In the genomic region with DNA sequence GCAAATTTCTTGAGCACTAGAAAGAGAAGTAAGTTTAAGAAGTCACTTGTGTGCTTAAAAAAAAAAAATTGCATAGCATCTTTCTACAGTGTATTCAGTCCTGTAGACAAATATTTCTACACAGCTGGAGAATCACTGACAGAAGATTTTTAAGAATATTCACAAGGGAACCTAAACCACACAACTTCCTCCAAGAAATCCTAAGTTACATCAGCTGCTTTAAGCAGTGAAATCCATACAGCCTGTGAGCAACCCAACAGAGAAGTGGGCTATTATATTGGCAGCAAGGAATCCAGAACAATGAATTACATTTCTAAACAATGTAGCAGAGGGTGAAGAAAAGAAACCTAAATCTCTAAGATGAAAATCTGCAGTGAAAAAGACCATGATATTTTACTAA, we compare ENCODE assay signal across 11 cellular contexts. TPM values are rescaled to one million over a fixed set of nuclear protein-coding genes. Genes with fewer than 3 reads are reported as not detected.
DNase-seq lines count a peak whose midpoint lies in the region; ATAC-seq, FAIRE-seq and TF ChIP-seq lines count a peak whose summit lies in the region.
"Had no signal": no experiment of that assay in that cellular context is flagged by ENCODE, and none has a peak within 500 bp of the region (broad histone marks: within the 10 kb centered on the region; RNA-seq: fewer than 3 reads in every experiment).

No MANE protein-coding gene starts in this region.

- no peak overlapping the region for H2AFZ ChIP-seq in HepG2 (ENCODE audit: low read length)

- FAIRE-seq in HepG2 (lab: Jason Lieb, UNC) = no peak

- H3K27ac ChIP-seq in right atrium auricular region = peak overlapping the region; percentile 72
- H3K27ac ChIP-seq in cingulate gyrus (ENCODE audit: low read depth, low read length) = peak overlapping the region; percentile 95
- H3K27ac ChIP-seq in CD8-positive, alpha-beta memory T cell (ENCODE audit: low read depth, low read length) = no peak overlapping the region
- no peak overlapping the region for H3K27ac ChIP-seq in HepG2 (ENCODE audit: extremely low read length, insufficient read depth, low read length)
- H3K27ac ChIP-seq: ovary had no signal

- H3K36me3 ChIP-seq in right atrium auricular region = no peaks in the 10 kb centered on the region
- H3K36me3 ChIP-seq in CD8-positive, alpha-beta memory T cell (ENCODE audit: insufficient read depth, low read length) = no peaks in the 10 kb centered on the region
- no peaks in the 10 kb centered on the region for H3K36me3 ChIP-seq in HepG2 (replicated peaks in 1 of 2; ENCODE audit: control insufficient read depth in 1 of 2, insufficient read depth in 2 of 2, low read length in 2 of 2)
- H3K36me3 ChIP-seq: ovary had no signal

- no peak for TF ChIP-seq RAD21 in HepG2 (CRISPR knock-in tag; IDR thresholded peaks at IDR 0.05)

- POLR2A ChIA-PET in CD8-positive, alpha-beta memory T cell (lab: Charles Lee) = no interaction called here
- POLR2A ChIA-PET in HepG2 (lab: Yijun Ruan, JAX) = no interaction called here

- H4K20me1 ChIP-seq in HepG2 (ENCODE audit: insufficient read depth, low read length) = no peaks in the 10 kb centered on the region

- H3K27me3 ChIP-seq in right atrium auricular region (no peaks in the 10 kb centered on the region), HepG2 (ENCODE audit: control insufficient read depth in 1 of 2, insufficient read depth in 2 of 2, low read length in 2 of 2) (peaks cover 0 to 1% of the 10 kb centered on the region in 2 experiments; a peak in 2 of 5 replicates)
- H3K27me3 ChIP-seq in CD8-positive, alpha-beta memory T cell (ENCODE audit: insufficient read depth, low read length, poor library complexity, severe bottlenecking) = no peaks in the 10 kb centered on the region
- H3K27me3 ChIP-seq: ovary had no signal

- in situ Hi-C loops in HepG2 (cut with HindIII; ENCODE audit: extremely low pct_ligation_motif_present, low pct_unique_long_range_greater_than_20kb) = no loop called here

- no peaks in the 10 kb centered on the region for H3K9me3 ChIP-seq in right atrium auricular region
- H3K9me3 ChIP-seq in CD8-positive, alpha-beta memory T cell (ENCODE audit: low read length) = no peaks in the 10 kb centered on the region
- no peaks in the 10 kb centered on the region for H3K9me3 ChIP-seq in HepG2 (ENCODE audit: low read length)
- H3K9me3 ChIP-seq: ovary had no signal

- H3K4me2 ChIP-seq in HepG2 (ENCODE audit: low read depth, low read length) = no peak overlapping the region

- peak overlapping the region in 3 of 8 donors; percentile 34 to 47 (median 44) for H3K27ac Mint-ChIP-seq in CD8-positive, alpha-beta memory T cell
- H3K27ac Mint-ChIP-seq: activated CD8-positive, alpha-beta T cell treated with anti-CD3 and anti-CD28 coated beads, Interleukin-2, amount 10 ng/mL, durations not matched to agents 7 days and 5 days had no signal

- H3K4me1 Mint-ChIP-seq in CD8-positive, alpha-beta memory T cell = peaks cover 47 to 83% (median 49%) of the 10 kb centered on the region in 3 donors

- CTCF ChIA-PET in CD8-positive, alpha-beta memory T cell (lab: Charles Lee) = interaction anchor here (1.3 to 1.5 kb wide), 3 partner anchors 12 to 58 kb away, joined by 3 to 4 read pairs (median 3); no protein-coding TSS in a partner anchor
- CTCF ChIA-PET in HepG2 (lab: Yijun Ruan, JAX; ENCODE audit: low intra/inter-chr PET ratio, low total read pairs) = no interaction called here

- no peak for ATAC-seq in Right ventricle myocardium superior (ENCODE audit: poor library complexity)
- no peak for ATAC-seq in HG03025 (IDR thresholded peaks at IDR 0.05; ENCODE audit: low FRiP score, unreplicated experiment)
- ATAC-seq in HepG2 = no peak
- ATAC-seq in HG02970 (IDR thresholded peaks at IDR 0.05; ENCODE audit: low FRiP score, unreplicated experiment) = no peak
- ATAC-seq: activated CD8-positive, alpha-beta T cell treated with anti-CD3 and anti-CD28 coated beads, Interleukin-2, amount 10 ng/mL, durations not matched to agents 7 days and 5 days had no signal

- TF ChIP-seq CTCF in right atrium auricular region (IDR thresholded peaks at IDR 0.05) (no peak), HepG2 (CRISPR knock-in tag; IDR thresholded peaks at IDR 0.05) (no peak)

- H3K27me3 Mint-ChIP-seq in CD8-positive, alpha-beta memory T cell = no peaks in the 10 kb centered on the region
- H3K27me3 Mint-ChIP-seq: CD4-positive, CD25-positive, alpha-beta regulatory T cell had no signal

- TF ChIP-seq POLR2A in HepG2 (IDR thresholded peaks at IDR 0.05; ENCODE audit: insufficient read depth in 1 of 2, low read depth in 2 of 2, low read length in 2 of 2) = no peak

- DNase-seq in right atrium auricular region (ENCODE audit: low spot score) = no peak
- DNase-seq in Right ventricle myocardium superior = no peak
- DNase-seq in myocyte (ENCODE audit: low read depth) = peak; percentile 45
- DNase-seq in CD8-positive, alpha-beta memory T cell = no peak
- no peak for DNase-seq in HepG2 (ENCODE audit: low spot score)
- DNase-seq: activated CD8-positive, alpha-beta T cell treated with anti-CD3 and anti-CD28 coated beads, Interleukin-2, amount 10 ng/mL, durations not matched to agents 7 days and 5 days; CD4-positive, CD25-positive, alpha-beta regulatory T cell; ovary had no signal

- H3K9ac ChIP-seq in HepG2 (ENCODE audit: insufficient read depth, low read depth, low read length) = no peak overlapping the region

- H3K4me3 Mint-ChIP-seq in CD8-positive, alpha-beta memory T cell = no peak overlapping the region
- H3K4me3 Mint-ChIP-seq: activated CD8-positive, alpha-beta T cell treated with anti-CD3 and anti-CD28 coated beads, Interleukin-2, amount 10 ng/mL, durations not matched to agents 7 days and 5 days; CD4-positive, CD25-positive, alpha-beta regulatory T cell had no signal

- peaks cover 3 to 44% of the 10 kb centered on the region in 2 donors for H3K4me1 ChIP-seq in right atrium auricular region
- peaks cover 63% of the 10 kb centered on the region for H3K4me1 ChIP-seq in CD8-positive, alpha-beta memory T cell (ENCODE audit: insufficient read depth, low read length)
- peaks cover 10% of the 10 kb centered on the region; the same call in 1 of the 2 replicates for H3K4me1 ChIP-seq in HepG2 (ENCODE audit: insufficient read depth, low read length)

- TF ChIP-seq EP300 in HepG2 (IDR thresholded peaks at IDR 0.05; ENCODE audit: low read depth in 2 of 2, low read length in 2 of 2) (no peak), HepG2 (CRISPR knock-in tag; IDR thresholded peaks at IDR 0.05; ENCODE audit: borderline replicate concordance) (no peak)

- H3K79me2 ChIP-seq in HepG2 (ENCODE audit: insufficient read depth, low read length) = no peaks in the 10 kb centered on the region

- H3K4me3 ChIP-seq in right atrium auricular region (peak overlapping the region; percentile 35 to 53), HepG2 (replicated peaks in 1 of 3; ENCODE audit: insufficient read depth in 1 of 3, low read depth in 2 of 3, low read length in 3 of 3) (no peak overlapping the region)
- H3K4me3 ChIP-seq in CD8-positive, alpha-beta memory T cell (ENCODE audit: low read length) = no peak overlapping the region
- H3K4me3 ChIP-seq: ovary had no signal

- BruUV-seq in HepG2 (replicated peaks; lab: Mats Ljungman, UMichigan) = no TSS peak

- intact Hi-C loops in Right ventricle myocardium superior (cut with DNase I) = loop anchor here (10.0 kb wide), 1 partner anchor 48 kb away; no protein-coding TSS in a partner anchor
- intact Hi-C loops in HepG2 (cut with micrococcal nuclease; ENCODE audit: unreplicated experiment) = no loop called here

- H3K9me3 Mint-ChIP-seq in CD8-positive, alpha-beta memory T cell = no peaks in the 10 kb centered on the region

- peaks cover 0 to 2% (median 1%) of the 10 kb centered on the region in 3 donors for H3K36me3 Mint-ChIP-seq in CD8-positive, alpha-beta memory T cell
- H3K36me3 Mint-ChIP-seq: CD4-positive, CD25-positive, alpha-beta regulatory T cell had no signal

TF ChIP-seq in HepG2, 621 proteins besides CTCF, POLR2A, EP300 and RAD21 (continues in another document):
- TF ChIP-seq MED13 (CRISPR knock-in tag; IDR thresholded peaks at IDR 0.05) (no peak), TCF12 (IDR thresholded peaks at IDR 0.05) (no peak), TCF12 (CRISPR knock-in tag; IDR thresholded peaks at IDR 0.05) (no peak), ZNF747 (CRISPR knock-in tag; IDR thresholded peaks at IDR 0.05; ENCODE audit: borderline replicate concordance) (no peak), KLF13 (CRISPR knock-in tag; IDR thresholded peaks at IDR 0.05) (no peak)

RNA-seq across cellular contexts. Expression of gene DOCK9, which starts 1.5 kb away (rescaled TPM):
- total RNA-seq in right atrium auricular region = 10 to 100 TPM; 79.6 to 80.5 TPM
- 28.3 TPM for total RNA-seq in Right ventricle myocardium superior
- 89.1 and 138 TPM in 2 replicates for total RNA-seq in myocyte
- 44.4 TPM for polyA plus RNA-seq in myocyte (2012)
- 10 to 100 TPM; 35.4 to 38.9 TPM for total RNA-seq in CD8-positive, alpha-beta memory T cell
- 23.9 TPM for polyA plus RNA-seq in CD8-positive, alpha-beta memory T cell
- 0.97 and 2.0 TPM in 2 replicates for total RNA-seq in HepG2 (2016; rRNA removed; fragmentation: Illumina TruSeq; extraction: Trizol)
- total RNA-seq in HepG2 (2016; cell fraction: cytosol; rRNA removed; fragmentation: Illumina TruSeq; extraction: Trizol; ENCODE audit: low read depth) = 0.10 and 0.62 TPM in 2 replicates
- 1.1 and 1.3 TPM in 2 replicates for total RNA-seq in HepG2 (2016; cell fraction: insoluble cytoplasmic fraction; rRNA removed; fragmentation: Illumina TruSeq; extraction: Trizol)
- total RNA-seq in HepG2 (2016; cell fraction: membrane; rRNA removed; fragmentation: Illumina TruSeq; extraction: Trizol) = 0.31 and 0.65 TPM in 2 replicates
- total RNA-seq in HepG2 (2016; cell fraction: nucleus; rRNA removed; fragmentation: Illumina TruSeq; extraction: Trizol) = 1.1 and 1.3 TPM in 2 replicates
- 0.44 and 1.8 TPM in 2 replicates for polyA plus RNA-seq in HepG2 (2011; rRNA removed)
- 0.90 and 0.91 TPM in 2 replicates for polyA plus RNA-seq in HepG2 (2011; cell fraction: cytosol; rRNA removed)
- polyA plus RNA-seq in HepG2 (2011; cell fraction: nucleus; rRNA removed) = 1.1 and 1.4 TPM in 2 replicates
- polyA plus RNA-seq in HepG2 (2012) = 1.4 and 2.1 TPM in 2 replicates
- 0.03 and 0.12 TPM in 2 replicates for polyA plus RNA-seq in HepG2 (2016; cell fraction: cytosol; fragmentation: Illumina TruSeq; extraction: Trizol; ENCODE audit: low read depth)
- 0.71 and 1.6 TPM in 2 replicates for polyA plus RNA-seq in HepG2 (2016; cell fraction: insoluble cytoplasmic fraction; fragmentation: Illumina TruSeq; extraction: Trizol; ENCODE audit: low read depth)
- 0.06 and 0.08 TPM in 2 replicates for polyA plus RNA-seq in HepG2 (2016; cell fraction: membrane; fragmentation: Illumina TruSeq; extraction: Trizol; ENCODE audit: low read depth)
- polyA plus RNA-seq in HepG2 (2016; cell fraction: nucleus; fragmentation: Illumina TruSeq; extraction: Trizol; ENCODE audit: insufficient read depth, low read depth) = 1.8 and 4.8 TPM in 2 replicates
- polyA minus RNA-seq in HepG2 (2011; rRNA and poly(A)+ RNA removed; ENCODE audit: low replicate concordance) = 2.7 and 35.6 TPM in 2 replicates
- polyA minus RNA-seq in HepG2 (2011; cell fraction: cytosol; rRNA and poly(A)+ RNA removed) = 1.1 and 1.3 TPM in 2 replicates
- polyA minus RNA-seq in HepG2 (2011; cell fraction: nucleus; rRNA and poly(A)+ RNA removed) = 2.4 and 5.8 TPM in 2 replicates

Comparison
In these comparisons a context has a peak if more than half of its experiments do, and no peak if none do; other contexts are left out.
1. H3K27ac ChIP-seq: peak in right atrium auricular region (2 of 2) and cingulate gyrus (single experiment); none in CD8-positive, alpha-beta memory T cell (single experiment) and HepG2 (single experiment).
2. H3K4me3 ChIP-seq: peak in right atrium auricular region (2 of 2); none in CD8-positive, alpha-beta memory T cell (single experiment) and HepG2 (0 of 3).